1 cellular context compared by ENCODE assay signal in the genomic region with DNA sequence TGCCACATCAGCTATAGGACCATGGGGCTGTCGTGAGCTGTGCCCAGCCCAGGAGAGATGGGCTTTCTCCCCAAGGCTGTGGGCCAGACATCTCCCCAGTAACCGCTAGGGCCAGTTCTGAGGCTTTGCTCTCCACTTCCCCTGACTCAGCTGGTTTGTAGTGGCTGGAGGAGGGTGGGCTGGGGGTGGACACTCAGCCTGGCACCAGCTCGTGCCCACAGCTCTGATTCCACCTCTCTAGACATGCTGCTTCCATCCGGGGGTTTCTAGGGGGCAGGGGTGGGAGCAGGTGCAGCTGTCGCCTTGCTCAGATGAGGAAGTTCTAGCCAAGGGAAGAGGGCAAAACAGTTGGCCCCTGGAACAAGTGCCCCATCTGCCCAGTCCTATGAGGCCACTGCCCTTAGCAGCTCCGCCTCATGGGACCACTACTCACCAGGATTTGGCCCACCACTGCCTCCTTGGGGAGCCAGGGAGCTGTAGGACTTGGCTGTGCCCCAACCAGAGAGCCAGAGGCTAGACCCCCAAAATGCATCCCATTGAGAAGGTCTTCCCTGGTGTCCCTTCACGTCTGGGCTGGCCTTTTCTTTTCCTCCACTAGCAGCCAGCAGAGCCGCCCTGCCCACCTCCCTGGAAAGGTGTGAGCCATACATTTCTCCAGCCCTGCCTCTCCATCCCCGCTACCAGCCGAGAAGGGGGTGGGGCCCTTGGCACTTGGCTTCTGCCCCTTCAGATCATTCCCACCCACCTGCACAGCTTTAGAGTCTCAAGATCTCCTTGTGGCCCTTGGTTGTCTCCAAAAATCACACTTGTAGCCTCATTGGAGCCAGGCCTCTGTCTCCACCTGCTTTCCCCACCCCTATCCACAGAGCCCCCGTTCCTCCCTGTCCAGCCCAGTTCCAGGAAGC.
TF ChIP-seq lines count a peak whose summit lies in the region.

No MANE protein-coding gene starts in this region.

TF ChIP-seq in GM12878, 131 proteins besides CTCF, POLR2A, EP300 and RAD21:
- TF ChIP-seq, protein P1, sequence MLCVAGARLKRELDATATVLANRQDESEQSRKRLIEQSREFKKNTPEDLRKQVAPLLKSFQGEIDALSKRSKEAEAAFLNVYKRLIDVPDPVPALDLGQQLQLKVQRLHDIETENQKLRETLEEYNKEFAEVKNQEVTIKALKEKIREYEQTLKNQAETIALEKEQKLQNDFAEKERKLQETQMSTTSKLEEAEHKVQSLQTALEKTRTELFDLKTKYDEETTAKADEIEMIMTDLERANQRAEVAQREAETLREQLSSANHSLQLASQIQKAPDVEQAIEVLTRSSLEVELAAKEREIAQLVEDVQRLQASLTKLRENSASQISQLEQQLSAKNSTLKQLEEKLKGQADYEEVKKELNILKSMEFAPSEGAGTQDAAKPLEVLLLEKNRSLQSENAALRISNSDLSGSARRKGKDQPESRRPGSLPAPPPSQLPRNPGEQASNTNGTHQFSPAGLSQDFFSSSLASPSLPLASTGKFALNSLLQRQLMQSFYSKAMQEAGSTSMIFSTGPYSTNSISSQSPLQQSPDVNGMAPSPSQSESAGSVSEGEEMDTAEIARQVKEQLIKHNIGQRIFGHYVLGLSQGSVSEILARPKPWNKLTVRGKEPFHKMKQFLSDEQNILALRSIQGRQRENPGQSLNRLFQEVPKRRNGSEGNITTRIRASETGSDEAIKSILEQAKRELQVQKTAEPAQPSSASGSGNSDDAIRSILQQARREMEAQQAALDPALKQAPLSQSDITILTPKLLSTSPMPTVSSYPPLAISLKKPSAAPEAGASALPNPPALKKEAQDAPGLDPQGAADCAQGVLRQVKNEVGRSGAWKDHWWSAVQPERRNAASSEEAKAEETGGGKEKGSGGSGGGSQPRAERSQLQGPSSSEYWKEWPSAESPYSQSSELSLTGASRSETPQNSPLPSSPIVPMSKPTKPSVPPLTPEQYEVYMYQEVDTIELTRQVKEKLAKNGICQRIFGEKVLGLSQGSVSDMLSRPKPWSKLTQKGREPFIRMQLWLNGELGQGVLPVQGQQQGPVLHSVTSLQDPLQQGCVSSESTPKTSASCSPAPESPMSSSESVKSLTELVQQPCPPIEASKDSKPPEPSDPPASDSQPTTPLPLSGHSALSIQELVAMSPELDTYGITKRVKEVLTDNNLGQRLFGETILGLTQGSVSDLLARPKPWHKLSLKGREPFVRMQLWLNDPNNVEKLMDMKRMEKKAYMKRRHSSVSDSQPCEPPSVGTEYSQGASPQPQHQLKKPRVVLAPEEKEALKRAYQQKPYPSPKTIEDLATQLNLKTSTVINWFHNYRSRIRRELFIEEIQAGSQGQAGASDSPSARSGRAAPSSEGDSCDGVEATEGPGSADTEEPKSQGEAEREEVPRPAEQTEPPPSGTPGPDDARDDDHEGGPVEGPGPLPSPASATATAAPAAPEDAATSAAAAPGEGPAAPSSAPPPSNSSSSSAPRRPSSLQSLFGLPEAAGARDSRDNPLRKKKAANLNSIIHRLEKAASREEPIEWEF (IDR thresholded peaks at IDR 0.05; ENCODE audit: insufficient replicate concordance, low read depth, low read length), result no peak
- TF ChIP-seq, protein P2, sequence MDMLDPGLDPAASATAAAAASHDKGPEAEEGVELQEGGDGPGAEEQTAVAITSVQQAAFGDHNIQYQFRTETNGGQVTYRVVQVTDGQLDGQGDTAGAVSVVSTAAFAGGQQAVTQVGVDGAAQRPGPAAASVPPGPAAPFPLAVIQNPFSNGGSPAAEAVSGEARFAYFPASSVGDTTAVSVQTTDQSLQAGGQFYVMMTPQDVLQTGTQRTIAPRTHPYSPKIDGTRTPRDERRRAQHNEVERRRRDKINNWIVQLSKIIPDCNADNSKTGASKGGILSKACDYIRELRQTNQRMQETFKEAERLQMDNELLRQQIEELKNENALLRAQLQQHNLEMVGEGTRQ (IDR thresholded peaks at IDR 0.05; ENCODE audit: borderline replicate concordance, low read depth, low read length), result no peak
- TF ChIP-seq, protein P3, sequence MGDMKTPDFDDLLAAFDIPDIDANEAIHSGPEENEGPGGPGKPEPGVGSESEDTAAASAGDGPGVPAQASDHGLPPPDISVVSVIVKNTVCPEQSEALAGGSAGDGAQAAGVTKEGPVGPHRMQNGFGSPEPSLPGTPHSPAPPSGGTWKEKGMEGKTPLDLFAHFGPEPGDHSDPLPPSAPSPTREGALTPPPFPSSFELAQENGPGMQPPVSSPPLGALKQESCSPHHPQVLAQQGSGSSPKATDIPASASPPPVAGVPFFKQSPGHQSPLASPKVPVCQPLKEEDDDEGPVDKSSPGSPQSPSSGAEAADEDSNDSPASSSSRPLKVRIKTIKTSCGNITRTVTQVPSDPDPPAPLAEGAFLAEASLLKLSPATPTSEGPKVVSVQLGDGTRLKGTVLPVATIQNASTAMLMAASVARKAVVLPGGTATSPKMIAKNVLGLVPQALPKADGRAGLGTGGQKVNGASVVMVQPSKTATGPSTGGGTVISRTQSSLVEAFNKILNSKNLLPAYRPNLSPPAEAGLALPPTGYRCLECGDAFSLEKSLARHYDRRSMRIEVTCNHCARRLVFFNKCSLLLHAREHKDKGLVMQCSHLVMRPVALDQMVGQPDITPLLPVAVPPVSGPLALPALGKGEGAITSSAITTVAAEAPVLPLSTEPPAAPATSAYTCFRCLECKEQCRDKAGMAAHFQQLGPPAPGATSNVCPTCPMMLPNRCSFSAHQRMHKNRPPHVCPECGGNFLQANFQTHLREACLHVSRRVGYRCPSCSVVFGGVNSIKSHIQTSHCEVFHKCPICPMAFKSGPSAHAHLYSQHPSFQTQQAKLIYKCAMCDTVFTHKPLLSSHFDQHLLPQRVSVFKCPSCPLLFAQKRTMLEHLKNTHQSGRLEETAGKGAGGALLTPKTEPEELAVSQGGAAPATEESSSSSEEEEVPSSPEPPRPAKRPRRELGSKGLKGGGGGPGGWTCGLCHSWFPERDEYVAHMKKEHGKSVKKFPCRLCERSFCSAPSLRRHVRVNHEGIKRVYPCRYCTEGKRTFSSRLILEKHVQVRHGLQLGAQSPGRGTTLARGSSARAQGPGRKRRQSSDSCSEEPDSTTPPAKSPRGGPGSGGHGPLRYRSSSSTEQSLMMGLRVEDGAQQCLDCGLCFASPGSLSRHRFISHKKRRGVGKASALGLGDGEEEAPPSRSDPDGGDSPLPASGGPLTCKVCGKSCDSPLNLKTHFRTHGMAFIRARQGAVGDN (IDR thresholded peaks at IDR 0.05), result no peak
- no peak for TF ChIP-seq ZNF384 (IDR thresholded peaks at IDR 0.05; ENCODE audit: borderline replicate concordance, low read depth, low read length)
- no peak for TF ChIP-seq SMC3 (IDR thresholded peaks at IDR 0.05; ENCODE audit: borderline replicate concordance, low read length)
- no peak for TF ChIP-seq RCOR1 (conservative IDR thresholded peaks at IDR 0.05; ENCODE audit: low read depth, low read length)
- TF ChIP-seq YY1 (IDR thresholded peaks at IDR 0.05; ENCODE audit: low read depth, low read length), result no peak
- no peak for TF ChIP-seq SMAD1 (IDR thresholded peaks at IDR 0.05; ENCODE audit: low read depth, partially characterized antibody)
- no peak for TF ChIP-seq ZZZ3 (IDR thresholded peaks at IDR 0.05; ENCODE audit: control insufficient read depth, insufficient read length, low read depth)
- no peak for TF ChIP-seq ZSCAN29 (IDR thresholded peaks at IDR 0.05)
- TF ChIP-seq, protein P4, sequence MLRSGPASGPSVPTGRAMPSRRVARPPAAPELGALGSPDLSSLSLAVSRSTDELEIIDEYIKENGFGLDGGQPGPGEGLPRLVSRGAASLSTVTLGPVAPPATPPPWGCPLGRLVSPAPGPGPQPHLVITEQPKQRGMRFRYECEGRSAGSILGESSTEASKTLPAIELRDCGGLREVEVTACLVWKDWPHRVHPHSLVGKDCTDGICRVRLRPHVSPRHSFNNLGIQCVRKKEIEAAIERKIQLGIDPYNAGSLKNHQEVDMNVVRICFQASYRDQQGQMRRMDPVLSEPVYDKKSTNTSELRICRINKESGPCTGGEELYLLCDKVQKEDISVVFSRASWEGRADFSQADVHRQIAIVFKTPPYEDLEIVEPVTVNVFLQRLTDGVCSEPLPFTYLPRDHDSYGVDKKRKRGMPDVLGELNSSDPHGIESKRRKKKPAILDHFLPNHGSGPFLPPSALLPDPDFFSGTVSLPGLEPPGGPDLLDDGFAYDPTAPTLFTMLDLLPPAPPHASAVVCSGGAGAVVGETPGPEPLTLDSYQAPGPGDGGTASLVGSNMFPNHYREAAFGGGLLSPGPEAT (IDR thresholded peaks at IDR 0.05; ENCODE audit: low read depth), result no peak
- no peak for TF ChIP-seq FOXM1 (IDR thresholded peaks at IDR 0.05; ENCODE audit: low read depth, low read length)
- TF ChIP-seq, protein P5, sequence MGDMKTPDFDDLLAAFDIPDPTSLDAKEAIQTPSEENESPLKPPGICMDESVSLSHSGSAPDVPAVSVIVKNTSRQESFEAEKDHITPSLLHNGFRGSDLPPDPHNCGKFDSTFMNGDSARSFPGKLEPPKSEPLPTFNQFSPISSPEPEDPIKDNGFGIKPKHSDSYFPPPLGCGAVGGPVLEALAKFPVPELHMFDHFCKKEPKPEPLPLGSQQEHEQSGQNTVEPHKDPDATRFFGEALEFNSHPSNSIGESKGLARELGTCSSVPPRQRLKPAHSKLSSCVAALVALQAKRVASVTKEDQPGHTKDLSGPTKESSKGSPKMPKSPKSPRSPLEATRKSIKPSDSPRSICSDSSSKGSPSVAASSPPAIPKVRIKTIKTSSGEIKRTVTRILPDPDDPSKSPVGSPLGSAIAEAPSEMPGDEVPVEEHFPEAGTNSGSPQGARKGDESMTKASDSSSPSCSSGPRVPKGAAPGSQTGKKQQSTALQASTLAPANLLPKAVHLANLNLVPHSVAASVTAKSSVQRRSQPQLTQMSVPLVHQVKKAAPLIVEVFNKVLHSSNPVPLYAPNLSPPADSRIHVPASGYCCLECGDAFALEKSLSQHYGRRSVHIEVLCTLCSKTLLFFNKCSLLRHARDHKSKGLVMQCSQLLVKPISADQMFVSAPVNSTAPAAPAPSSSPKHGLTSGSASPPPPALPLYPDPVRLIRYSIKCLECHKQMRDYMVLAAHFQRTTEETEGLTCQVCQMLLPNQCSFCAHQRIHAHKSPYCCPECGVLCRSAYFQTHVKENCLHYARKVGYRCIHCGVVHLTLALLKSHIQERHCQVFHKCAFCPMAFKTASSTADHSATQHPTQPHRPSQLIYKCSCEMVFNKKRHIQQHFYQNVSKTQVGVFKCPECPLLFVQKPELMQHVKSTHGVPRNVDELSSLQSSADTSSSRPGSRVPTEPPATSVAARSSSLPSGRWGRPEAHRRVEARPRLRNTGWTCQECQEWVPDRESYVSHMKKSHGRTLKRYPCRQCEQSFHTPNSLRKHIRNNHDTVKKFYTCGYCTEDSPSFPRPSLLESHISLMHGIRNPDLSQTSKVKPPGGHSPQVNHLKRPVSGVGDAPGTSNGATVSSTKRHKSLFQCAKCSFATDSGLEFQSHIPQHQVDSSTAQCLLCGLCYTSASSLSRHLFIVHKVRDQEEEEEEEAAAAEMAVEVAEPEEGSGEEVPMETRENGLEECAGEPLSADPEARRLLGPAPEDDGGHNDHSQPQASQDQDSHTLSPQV (IDR thresholded peaks at IDR 0.05), result no peak
- TF ChIP-seq, protein P6, sequence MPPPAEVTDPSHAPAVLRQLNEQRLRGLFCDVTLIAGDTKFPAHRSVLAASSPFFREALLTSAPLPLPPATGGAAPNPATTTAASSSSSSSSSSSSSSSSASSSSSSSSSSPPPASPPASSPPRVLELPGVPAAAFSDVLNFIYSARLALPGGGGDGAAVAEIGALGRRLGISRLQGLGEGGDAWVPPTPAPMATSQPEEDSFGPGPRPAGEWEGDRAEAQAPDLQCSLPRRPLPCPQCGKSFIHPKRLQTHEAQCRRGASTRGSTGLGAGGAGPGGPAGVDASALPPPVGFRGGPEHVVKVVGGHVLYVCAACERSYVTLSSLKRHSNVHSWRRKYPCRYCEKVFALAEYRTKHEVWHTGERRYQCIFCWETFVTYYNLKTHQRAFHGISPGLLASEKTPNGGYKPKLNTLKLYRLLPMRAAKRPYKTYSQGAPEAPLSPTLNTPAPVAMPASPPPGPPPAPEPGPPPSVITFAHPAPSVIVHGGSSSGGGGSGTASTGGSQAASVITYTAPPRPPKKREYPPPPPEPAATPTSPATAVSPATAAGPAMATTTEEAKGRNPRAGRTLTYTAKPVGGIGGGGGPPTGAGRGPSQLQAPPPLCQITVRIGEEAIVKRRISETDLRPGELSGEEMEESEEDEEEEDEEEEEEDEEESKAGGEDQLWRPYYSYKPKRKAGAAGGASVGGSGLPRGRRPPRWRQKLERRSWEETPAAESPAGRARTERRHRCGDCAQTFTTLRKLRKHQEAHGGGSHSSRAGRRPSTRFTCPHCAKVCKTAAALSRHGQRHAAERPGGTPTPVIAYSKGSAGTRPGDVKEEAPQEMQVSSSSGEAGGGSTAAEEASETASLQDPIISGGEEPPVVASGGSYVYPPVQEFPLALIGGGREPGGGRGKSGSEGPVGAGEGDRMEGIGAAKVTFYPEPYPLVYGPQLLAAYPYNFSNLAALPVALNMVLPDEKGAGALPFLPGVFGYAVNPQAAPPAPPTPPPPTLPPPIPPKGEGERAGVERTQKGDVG (CRISPR knock-in tag; IDR thresholded peaks at IDR 0.05), result no peak
- TF ChIP-seq NR2C1 (IDR thresholded peaks at IDR 0.05), result no peak
- TF ChIP-seq JUNB (IDR thresholded peaks at IDR 0.05), result no peak
- TF ChIP-seq, protein P7, sequence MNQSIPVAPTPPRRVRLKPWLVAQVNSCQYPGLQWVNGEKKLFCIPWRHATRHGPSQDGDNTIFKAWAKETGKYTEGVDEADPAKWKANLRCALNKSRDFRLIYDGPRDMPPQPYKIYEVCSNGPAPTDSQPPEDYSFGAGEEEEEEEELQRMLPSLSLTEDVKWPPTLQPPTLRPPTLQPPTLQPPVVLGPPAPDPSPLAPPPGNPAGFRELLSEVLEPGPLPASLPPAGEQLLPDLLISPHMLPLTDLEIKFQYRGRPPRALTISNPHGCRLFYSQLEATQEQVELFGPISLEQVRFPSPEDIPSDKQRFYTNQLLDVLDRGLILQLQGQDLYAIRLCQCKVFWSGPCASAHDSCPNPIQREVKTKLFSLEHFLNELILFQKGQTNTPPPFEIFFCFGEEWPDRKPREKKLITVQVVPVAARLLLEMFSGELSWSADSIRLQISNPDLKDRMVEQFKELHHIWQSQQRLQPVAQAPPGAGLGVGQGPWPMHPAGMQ (IDR thresholded peaks at IDR 0.05; ENCODE audit: borderline replicate concordance), result no peak
- TF ChIP-seq SMAD5 (IDR thresholded peaks at IDR 0.05; ENCODE audit: low read depth), result no peak
